ENCODE assay signal across 16 cellular contexts in the genomic region with DNA sequence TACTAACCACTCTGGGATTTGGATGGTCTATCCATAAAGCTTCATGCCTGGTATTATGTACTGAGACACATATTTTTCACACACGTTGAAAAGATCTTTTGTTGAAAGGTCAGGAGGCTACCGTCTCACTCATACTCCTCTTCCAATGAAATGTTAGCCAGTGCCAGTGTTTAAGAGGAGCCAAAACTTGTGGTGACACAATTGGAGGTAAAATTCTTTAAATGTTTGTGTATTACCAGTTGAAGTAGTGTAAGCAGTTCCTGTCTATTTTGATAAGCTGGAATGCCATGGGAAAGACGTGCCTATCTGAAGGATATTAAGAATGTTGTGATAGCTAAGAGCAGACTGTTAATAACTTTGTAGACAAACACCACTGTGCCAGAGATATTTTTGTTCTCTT. TPM values are rescaled to one million over a fixed set of nuclear protein-coding genes. Genes with fewer than 3 reads are reported as not detected.
DNase-seq lines count a peak whose midpoint lies in the region; ATAC-seq and TF ChIP-seq lines count a peak whose summit lies in the region.
"Had no signal": no experiment of that assay in that cellular context is flagged by ENCODE, and none has a peak within 500 bp of the region (broad histone marks: within the 10 kb centered on the region; RNA-seq: fewer than 3 reads in every experiment).

No MANE protein-coding gene starts in this region.

- no peaks in the 10 kb centered on the region for H3K27me3 Mint-ChIP-seq in Caco-2 (ENCODE audit: insufficient read depth, unreplicated experiment)
- H3K27me3 Mint-ChIP-seq: CD4-positive, CD25-positive, alpha-beta regulatory T cell had no signal

- H3K4me3 ChIP-seq in Caco-2 (ENCODE audit: low read depth, low read length) (no peak overlapping the region), Panc1 (ENCODE audit: low read depth in 2 of 2, low read length in 2 of 2) (no peak overlapping the region), osteoblast (ENCODE audit: insufficient read depth, low read length) (no peak overlapping the region)

- H3K4me1 Mint-ChIP-seq in Caco-2 (ENCODE audit: low read depth, unreplicated experiment) = peaks cover 9% of the 10 kb centered on the region

- no peaks in the 10 kb centered on the region for H3K9me3 Mint-ChIP-seq in Caco-2 (ENCODE audit: unreplicated experiment)
- H3K9me3 Mint-ChIP-seq: activated T-cell treated with anti-CD3 and anti-CD28 coated beads, Interleukin-2, amount 50 U/mL, for 4 hours; CD4-positive, CD25-positive, alpha-beta regulatory T cell had no signal

- H3K4me3 Mint-ChIP-seq in Caco-2 (ENCODE audit: unreplicated experiment) = no peak overlapping the region
- H3K4me3 Mint-ChIP-seq: activated T-cell treated with anti-CD3 and anti-CD28 coated beads, Interleukin-2, amount 50 U/mL, for 4 hours; CD4-positive, CD25-positive, alpha-beta regulatory T cell had no signal

- peaks cover 90% of the 10 kb centered on the region for H3K79me2 ChIP-seq in osteoblast (ENCODE audit: insufficient read depth, low read length)

- no peak overlapping the region for H2AFZ ChIP-seq in osteoblast (ENCODE audit: low read length)

- H3K36me3 Mint-ChIP-seq in Caco-2 (ENCODE audit: insufficient read depth, unreplicated experiment) = peaks cover 78% of the 10 kb centered on the region

- in situ Hi-C loops in Panc1 (cut with HindIII; ENCODE audit: low pct_unique_long_range_greater_than_20kb, low sequenced_read_pairs) = no loop called here

- no peak overlapping the region for H3K4me2 ChIP-seq in osteoblast (ENCODE audit: insufficient read depth, low read length)

- H3K4me1 ChIP-seq in Caco-2 = no peaks in the 10 kb centered on the region
- H3K4me1 ChIP-seq in Panc1 (ENCODE audit: control insufficient read depth, insufficient read depth, low read length) = no peaks in the 10 kb centered on the region; the same call in 1 of the 2 replicates
- no peaks in the 10 kb centered on the region for H3K4me1 ChIP-seq in osteoblast (ENCODE audit: insufficient read depth, low read length)

- TF ChIP-seq CTCF in Caco-2 (IDR thresholded peaks at IDR 0.05; ENCODE audit: insufficient read depth in 1 of 2, low read depth in 1 of 2, low read length in 1 of 2, severe bottlenecking in 1 of 2, unreplicated experiment in 1 of 2) (no peak), Panc1 (IDR thresholded peaks at IDR 0.05) (no peak), osteoblast (IDR thresholded peaks at IDR 0.05; ENCODE audit: extremely low read depth, low read depth, low read length) (no peak)

- intact Hi-C loops in Caco-2 (cut with micrococcal nuclease; ENCODE audit: unreplicated experiment) (no loop called here), Panc1 (cut with micrococcal nuclease; ENCODE audit: unreplicated experiment) (no loop called here)

- H3K27me3 ChIP-seq in Caco-2 (replicated peaks; ENCODE audit: control insufficient read depth, insufficient read depth, low read length) = no peaks in the 10 kb centered on the region
- no peaks in the 10 kb centered on the region for H3K27me3 ChIP-seq in Panc1 (ENCODE audit: control insufficient read depth, insufficient read depth, low read length)
- no peaks in the 10 kb centered on the region for H3K27me3 ChIP-seq in osteoblast (ENCODE audit: insufficient read depth, low read length)

- CTCF ChIA-PET in Caco-2 (lab: Charles Lee) = interaction anchor here (0.6 kb wide), 1 partner anchor 21 kb away, joined by 3 read pairs; no protein-coding TSS in a partner anchor
- CTCF ChIA-PET in Panc1 (lab: Charles Lee) = no interaction called here

- BruUV-seq in Caco-2 (replicated peaks; lab: Mats Ljungman, UMichigan) (no TSS peak), Panc1 (replicated peaks; lab: Mats Ljungman, UMichigan) (no TSS peak)

- H3K27ac ChIP-seq in Panc1 (ENCODE audit: low read length) (no peak overlapping the region), osteoblast (ENCODE audit: low read depth, low read length) (peak overlapping the region; percentile 33)

- H3K36me3 ChIP-seq in Caco-2 (ENCODE audit: control insufficient read depth, insufficient read depth, low read length) = no peaks in the 10 kb centered on the region
- peaks cover 57% of the 10 kb centered on the region for H3K36me3 ChIP-seq in Panc1 (ENCODE audit: control insufficient read depth, insufficient read depth, low read length)
- H3K36me3 ChIP-seq in osteoblast (ENCODE audit: insufficient read depth, low read length) = peaks cover 57% of the 10 kb centered on the region

- peak; percentile 63; the same call in 1 of the 2 replicates for ATAC-seq in Panc1
- no peak for ATAC-seq in HG02840 (IDR thresholded peaks at IDR 0.05; ENCODE audit: low FRiP score, unreplicated experiment)
- ATAC-seq in GM19397 (IDR thresholded peaks at IDR 0.05; ENCODE audit: unreplicated experiment) = no peak
- ATAC-seq: activated T-cell treated with anti-CD3 and anti-CD28 coated beads, Interleukin-2, amount 50 U/mL, for 4 hours had no signal

- DNase-seq in Caco-2 (no peak), Panc1 (ENCODE audit: low read depth, low spot score) (no peak), glomerular endothelial cell (ENCODE audit: extremely low read depth, low read depth, low spot score) (peak; percentile 50), osteoblast (ENCODE audit: insufficient read length, low spot score, missing footprints) (peak; percentile 79), superior temporal gyrus (ENCODE audit: extremely low spot score) (no peak)
- DNase-seq in central memory CD4-positive, alpha-beta T cell = no peak
- DNase-seq: activated CD4-positive, CD25-positive, alpha-beta regulatory T cell treated with anti-CD3 and anti-CD28 coated beads, Interleukin-2, amount 50 U/mL, for 72 hours; activated T-cell treated with anti-CD3 and anti-CD28 coated beads, Interleukin-2, amount 50 U/mL, for 4 hours; amniotic stem cell; CD4-positive, CD25-positive, alpha-beta regulatory T cell; hypothalamus; mesendoderm; NCI-H2171; T-helper 1 cell had no signal

- POLR2A ChIA-PET in Caco-2 (lab: Charles Lee) (interaction anchor here (0.6 kb wide), 1 partner anchor 129 kb away, joined by 7 read pairs; no protein-coding TSS in a partner anchor), Panc1 (lab: Charles Lee) (no interaction called here)

- H3K9me3 ChIP-seq in Caco-2 = no peaks in the 10 kb centered on the region
- no peaks in the 10 kb centered on the region for H3K9me3 ChIP-seq in Panc1 (ENCODE audit: control insufficient read depth, insufficient read depth, low read depth, low read length)
- no peaks in the 10 kb centered on the region for H3K9me3 ChIP-seq in osteoblast (ENCODE audit: low read depth, low read length)

- peaks cover 20% of the 10 kb centered on the region for H4K20me1 ChIP-seq in osteoblast (ENCODE audit: insufficient read depth, low read length)

- peak overlapping the region; percentile 15 for H3K27ac Mint-ChIP-seq in Caco-2 (ENCODE audit: unreplicated experiment)

RNA-seq across cellular contexts. Expression of a gene that starts 32.1 kb away (rescaled TPM):
- total RNA-seq in Caco-2 (2022) = 82.6 and 90.7 TPM in 2 replicates
- total RNA-seq in Panc1 (2021; ENCODE audit: unreplicated experiment) = 85.7 TPM
- 43.0 TPM for polyA plus RNA-seq in Panc1 (2012; ENCODE audit: insufficient read length)
- total RNA-seq in glomerular endothelial cell = 76.1 and 100 TPM in 2 replicates
- total RNA-seq in osteoblast = 102 and 106 TPM in 2 replicates

RNA-seq across cellular contexts. Expression of a gene that starts 53.6 kb away (rescaled TPM):
- 7.5 and 7.6 TPM in 2 replicates for total RNA-seq in Caco-2 (2022)
- 3.3 TPM for total RNA-seq in Panc1 (2021; ENCODE audit: unreplicated experiment)
- polyA plus RNA-seq in Panc1 (2012; ENCODE audit: insufficient read length) = 2.0 TPM
- total RNA-seq in glomerular endothelial cell = 5.1 and 8.2 TPM in 2 replicates
- 14.5 and 18.9 TPM in 2 replicates for total RNA-seq in osteoblast

Comparison
In these comparisons a context has a peak if more than half of its experiments do, and no peak if none do; other contexts are left out.
1. DNase-seq: peak in glomerular endothelial cell (single experiment) and osteoblast (single experiment); none in Caco-2 (0 of 2), Panc1 (single experiment), central memory CD4-positive, alpha-beta T cell (single experiment) and superior temporal gyrus (single experiment).